8 cellular contexts compared by ENCODE assay signal in genomic region chr15:31870336-31871158, GRCh38. TPM values are rescaled to one million over a fixed set of nuclear protein-coding genes. Genes with fewer than 3 reads are reported as not detected.
DNase-seq lines count a peak whose midpoint lies in the region; ATAC-seq and TF ChIP-seq lines count a peak whose summit lies in the region.

Gene OTUD7A (minus strand): TSS chr15:31870673.

- DNase-seq in A172 (ENCODE audit: low spot score) (peak; percentile 26), NCI-H2196 (lab: John Stamatoyannopoulos, UW; ENCODE audit: unreplicated experiment) (peak; percentile 77), activated B cell treated with CpG ODN at 0.5 μM for 24 hours (peak; percentile 89), caudate nucleus (lab: John Stamatoyannopoulos, UW) (peak in 58 of 61 donors; percentile 50 to 95 (median 87)), islet precursor cell (peak; percentile 87), spleen (peak; percentile 94)

- TF ChIP-seq CTCF in activated B cell treated with CpG ODN at 0.5 μM for 24 hours (IDR thresholded peaks at IDR 0.05) = no peak
- TF ChIP-seq CTCF in spleen (IDR thresholded peaks at IDR 0.05 in 8 of 11, conservative IDR thresholded peaks at IDR 0.05 in 3 of 11) = no peak

- H3K27ac Mint-ChIP-seq in activated B cell treated with CpG ODN at 0.5 μM for 24 hours = peak within 1 kb of the TSS; percentile 72

- H3K27me3 Mint-ChIP-seq in activated B cell treated with CpG ODN at 0.5 μM for 24 hours = peaks cover 13% of the 10 kb centered on the region

- no peaks in the 10 kb centered on the region for H3K36me3 ChIP-seq in spleen

- 0 to 2% (median 1%) methylated on average over 40 to 120 of the region's 120 CpGs for WGBS in spleen, 5 donors

- peak within 1 kb of the TSS; percentile 16 to 90 (median 60) for H3K4me3 ChIP-seq in spleen

- ATAC-seq in GM18867 (IDR thresholded peaks at IDR 0.05; ENCODE audit: unreplicated experiment) (peak; percentile 91), HG03097 (IDR thresholded peaks at IDR 0.05; ENCODE audit: low FRiP score, unreplicated experiment) (peak; percentile 90), activated B cell treated with CpG ODN at 0.5 μM for 24 hours (ENCODE audit: low read depth) (peak; percentile 90)

- peaks cover 0 to 25% (median 0%) of the 10 kb centered on the region in 7 donors for H3K27me3 ChIP-seq in spleen (replicated peaks in 1 of 7)

- intact Hi-C loops in activated B cell treated with CpG ODN at 0.5 μM for 24 hours (cut with micrococcal nuclease) (loop anchor here (5.0 kb wide), 1 partner anchor 543 kb away; the partner anchor contains the start of gene KLF13), spleen (cut with DNase I; ENCODE audit: low total_unique reads) (no loop called here)

- H3K9me3 ChIP-seq in spleen = no peaks in the 10 kb centered on the region

- peaks cover 0 to 25% (median 12%) of the 10 kb centered on the region in 6 donors for H3K4me1 ChIP-seq in spleen

- no peaks in the 10 kb centered on the region for H3K9me3 Mint-ChIP-seq in activated B cell treated with CpG ODN at 0.5 μM for 24 hours

- peaks cover 10% of the 10 kb centered on the region for H3K4me1 Mint-ChIP-seq in activated B cell treated with CpG ODN at 0.5 μM for 24 hours

- TF ChIP-seq POLR2A in spleen (IDR thresholded peaks at IDR 0.05) = no peak

- POLR2A ChIA-PET in activated B cell treated with CpG ODN at 0.5 μM for 24 hours (lab: Charles Lee) = no interaction called here

- peaks cover 4% of the 10 kb centered on the region for H3K36me3 Mint-ChIP-seq in activated B cell treated with CpG ODN at 0.5 μM for 24 hours (ENCODE audit: low read depth)

- H3K27ac ChIP-seq in caudate nucleus (ENCODE audit: low read depth, low read length) = peak within 1 kb of the TSS; percentile 90
- peak within 1 kb of the TSS in 7 of 8 donors; percentile 61 to 84 (median 79) for H3K27ac ChIP-seq in spleen

- H3K4me3 Mint-ChIP-seq in activated B cell treated with CpG ODN at 0.5 μM for 24 hours = peak within 1 kb of the TSS; percentile 87

- CTCF ChIA-PET in activated B cell treated with CpG ODN at 0.5 μM for 24 hours (lab: Charles Lee) = no interaction called here

RNA-seq across cellular contexts. Expression of gene OTUD7A, which starts in this region (rescaled TPM):
- total RNA-seq in A172 (2014; rRNA removed; shearing (Covaris generic)) = 0.02 TPM in 1 of 2 replicates, not detected in the other
- total RNA-seq in activated B cell treated with CpG ODN at 0.5 μM for 24 hours (0.53 and 0.69 TPM in 2 replicates), spleen (1 to 10 TPM; 1.4 to 7.7 (median 2.1) TPM)
- under 1 TPM; 0.15 to 0.22 (median 0.22) TPM for polyA plus RNA-seq in spleen

Comparison
In these comparisons a context has a peak if more than half of its experiments do, and no peak if none do; other contexts are left out.
1. Peak in every context shown above with its lines: DNase-seq, ATAC-seq, H3K4me3 ChIP-seq and H3K27ac ChIP-seq.
2. Peak in DNase-seq in A172; RNA of the gene not detected or under 1 TPM.
3. Peak in DNase-seq and ATAC-seq in activated B cell treated with CpG ODN at 0.5 μM for 24 hours; RNA of the gene not detected or under 1 TPM.
4. DNase-seq: peak in every context shown above with its lines; median percentile 94 in spleen; 89 in activated B cell treated with CpG ODN at 0.5 μM for 24 hours; 87 in caudate nucleus; 87 in islet precursor cell; 77 in NCI-H2196; 26 in A172.